In the genomic region with DNA sequence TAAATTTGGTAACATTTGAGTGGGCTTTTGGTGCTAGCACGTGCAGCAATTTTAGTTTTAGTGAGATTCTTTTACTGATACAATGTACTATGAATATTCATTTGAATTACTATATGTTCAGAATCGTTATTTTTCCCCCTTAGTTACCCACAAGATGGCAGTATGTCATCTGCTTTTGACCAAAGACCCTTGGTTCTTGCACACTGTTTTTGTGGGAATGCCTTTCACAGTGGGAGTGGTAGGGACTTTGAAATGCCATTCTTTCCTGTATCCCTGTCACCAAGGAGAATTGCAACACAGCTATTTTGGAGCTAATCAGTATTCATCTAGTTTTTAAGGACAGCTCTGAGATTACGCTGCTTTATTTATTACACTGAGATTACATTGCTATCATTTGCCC, we compare ENCODE assay signal across 9 cellular contexts. TPM values are rescaled to one million over a fixed set of nuclear protein-coding genes. Genes with fewer than 3 reads are reported as not detected.
DNase-seq lines count a peak whose midpoint lies in the region; ATAC-seq and TF ChIP-seq lines count a peak whose summit lies in the region.
"Had no signal": no experiment of that assay in that cellular context is flagged by ENCODE, and none has a peak within 500 bp of the region (broad histone marks: within the 10 kb centered on the region; RNA-seq: fewer than 3 reads in every experiment).

No MANE protein-coding gene starts in this region.

- peak; percentile 59 for TF ChIP-seq CTCF in BE2C (IDR thresholded peaks at IDR 0.05; ENCODE audit: low read depth, low read length)
- TF ChIP-seq CTCF in HL-60 (IDR thresholded peaks at IDR 0.05; ENCODE audit: insufficient read depth, low read length) = peak; percentile 3
- TF ChIP-seq CTCF in tibial nerve (IDR thresholded peaks at IDR 0.05) = peak in 1 of 5 experiments; percentile 8

- H3K4me3 ChIP-seq in BE2C (ENCODE audit: low read depth, low read length) = no peak overlapping the region
- no peak overlapping the region for H3K4me3 ChIP-seq in HL-60 (replicated peaks; ENCODE audit: insufficient read depth, low read length)
- no peak overlapping the region for H3K4me3 ChIP-seq in tibial nerve
- H3K4me3 ChIP-seq: heart left ventricle had no signal

- H3K9me3 ChIP-seq in BE2C = no peaks in the 10 kb centered on the region
- no peaks in the 10 kb centered on the region for H3K9me3 ChIP-seq in tibial nerve
- H3K9me3 ChIP-seq: heart left ventricle had no signal

- ATAC-seq in SK-N-SH treated with all-trans-retinoic acid at 6 μM for 48 hours (peak; percentile 55; the same call in 2 of the 3 replicates), GM19395 (IDR thresholded peaks at IDR 0.05; ENCODE audit: unreplicated experiment) (no peak)
- ATAC-seq: heart left ventricle had no signal

- DNase-seq in BE2C = peak; percentile 8
- no peak for DNase-seq in HL-60 (ENCODE audit: low read depth in 1 of 2, low spot score in 1 of 2)
- DNase-seq in iPS-NIHi11 (ENCODE audit: low spot score) = peak; percentile 32
- DNase-seq in tibial nerve (ENCODE audit: low spot score in 2 of 2) = no peak
- DNase-seq in GM19240 (ENCODE audit: insufficient read length, low spot score) = no peak
- DNase-seq in AG20443 (ENCODE audit: low spot score) = no peak
- DNase-seq: heart left ventricle had no signal

- no peaks in the 10 kb centered on the region for H3K4me1 ChIP-seq in BE2C
- H3K4me1 ChIP-seq in tibial nerve = peaks cover 0 to 4% (median 0%) of the 10 kb centered on the region in 4 donors

- 45 to 52% methylated on average over 3 of the region's 3 CpGs for WGBS in tibial nerve, 2 donors

- no peak for TF ChIP-seq EP300 in tibial nerve (IDR thresholded peaks at IDR 0.05)

- H3K27ac ChIP-seq in HL-60 (replicated peaks) (no peak overlapping the region), tibial nerve (no peak overlapping the region)
- H3K27ac ChIP-seq: heart left ventricle had no signal

- H3K27me3 ChIP-seq in BE2C (no peaks in the 10 kb centered on the region), HL-60 (ENCODE audit: insufficient read depth, poor library complexity, severe bottlenecking) (no peaks in the 10 kb centered on the region), tibial nerve (no peaks in the 10 kb centered on the region)
- H3K27me3 ChIP-seq: heart left ventricle had no signal

- peaks cover 41% of the 10 kb centered on the region for H3K36me3 ChIP-seq in BE2C
- peaks cover 0 to 79% (median 3%) of the 10 kb centered on the region in 3 donors for H3K36me3 ChIP-seq in tibial nerve

- no peak for TF ChIP-seq POLR2A in tibial nerve (IDR thresholded peaks at IDR 0.05)

TF ChIP-seq in SK-N-SH treated with all-trans-retinoic acid at 6 μM for 48 hours, 23 proteins besides CTCF, POLR2A, EP300 and RAD21:
- TF ChIP-seq RARB (CRISPR knock-in tag; IDR thresholded peaks at IDR 0.05) (no peak), BACH2 (CRISPR knock-in tag; IDR thresholded peaks at IDR 0.05; ENCODE audit: borderline replicate concordance) (no peak), TOX (CRISPR knock-in tag; IDR thresholded peaks at IDR 0.05; ENCODE audit: borderline replicate concordance) (no peak), ZNF8 (CRISPR knock-in tag; IDR thresholded peaks at IDR 0.05) (no peak)
- TF ChIP-seq, protein P1, sequence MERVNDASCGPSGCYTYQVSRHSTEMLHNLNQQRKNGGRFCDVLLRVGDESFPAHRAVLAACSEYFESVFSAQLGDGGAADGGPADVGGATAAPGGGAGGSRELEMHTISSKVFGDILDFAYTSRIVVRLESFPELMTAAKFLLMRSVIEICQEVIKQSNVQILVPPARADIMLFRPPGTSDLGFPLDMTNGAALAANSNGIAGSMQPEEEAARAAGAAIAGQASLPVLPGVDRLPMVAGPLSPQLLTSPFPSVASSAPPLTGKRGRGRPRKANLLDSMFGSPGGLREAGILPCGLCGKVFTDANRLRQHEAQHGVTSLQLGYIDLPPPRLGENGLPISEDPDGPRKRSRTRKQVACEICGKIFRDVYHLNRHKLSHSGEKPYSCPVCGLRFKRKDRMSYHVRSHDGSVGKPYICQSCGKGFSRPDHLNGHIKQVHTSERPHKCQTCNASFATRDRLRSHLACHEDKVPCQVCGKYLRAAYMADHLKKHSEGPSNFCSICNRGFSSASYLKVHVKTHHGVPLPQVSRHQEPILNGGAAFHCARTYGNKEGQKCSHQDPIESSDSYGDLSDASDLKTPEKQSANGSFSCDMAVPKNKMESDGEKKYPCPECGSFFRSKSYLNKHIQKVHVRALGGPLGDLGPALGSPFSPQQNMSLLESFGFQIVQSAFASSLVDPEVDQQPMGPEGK (CRISPR knock-in tag; IDR thresholded peaks at IDR 0.05; ENCODE audit: borderline replicate concordance) = no peak
- TF ChIP-seq, protein P2, sequence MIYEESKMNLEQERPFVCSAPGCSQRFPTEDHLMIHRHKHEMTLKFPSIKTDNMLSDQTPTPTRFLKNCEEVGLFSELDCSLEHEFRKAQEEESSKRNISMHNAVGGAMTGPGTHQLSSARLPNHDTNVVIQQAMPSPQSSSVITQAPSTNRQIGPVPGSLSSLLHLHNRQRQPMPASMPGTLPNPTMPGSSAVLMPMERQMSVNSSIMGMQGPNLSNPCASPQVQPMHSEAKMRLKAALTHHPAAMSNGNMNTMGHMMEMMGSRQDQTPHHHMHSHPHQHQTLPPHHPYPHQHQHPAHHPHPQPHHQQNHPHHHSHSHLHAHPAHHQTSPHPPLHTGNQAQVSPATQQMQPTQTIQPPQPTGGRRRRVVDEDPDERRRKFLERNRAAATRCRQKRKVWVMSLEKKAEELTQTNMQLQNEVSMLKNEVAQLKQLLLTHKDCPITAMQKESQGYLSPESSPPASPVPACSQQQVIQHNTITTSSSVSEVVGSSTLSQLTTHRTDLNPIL (CRISPR knock-in tag; IDR thresholded peaks at IDR 0.05; ENCODE audit: low read depth) = no peak

RNA-seq across cellular contexts. Expression of a gene that starts 40.6 kb away (rescaled TPM):
- 72.3 TPM for polyA plus RNA-seq in BE2C (2012; ENCODE audit: insufficient read depth, insufficient read length, low read depth)
- total RNA-seq in tibial nerve = 10 to 100 TPM; 10.3 to 37.5 (median 18.8) TPM

Comparison
In these comparisons a context has a peak if more than half of its experiments do, and no peak if none do; other contexts are left out.
1. DNase-seq: peak in BE2C (single experiment) and iPS-NIHi11 (single experiment); none in HL-60 (0 of 2), tibial nerve (0 of 2), GM19240 (single experiment) and AG20443 (single experiment).